In genomic region chr2:216796096-216796840, GRCh38 we compare ENCODE assay signal across 17 cellular contexts.
"Had no signal": no experiment of that assay in that cellular context is flagged by ENCODE, and none has a peak within 500 bp of the region (broad histone marks: within the 10 kb centered on the region; RNA-seq: fewer than 3 reads in every experiment).

No MANE protein-coding gene starts in this region.

- H3K9me3 ChIP-seq: adrenal gland, esophagus muscularis mucosa, ovary had no signal

- H3K36me3 ChIP-seq: adrenal gland, brain microvascular endothelial cell, esophagus muscularis mucosa, neural progenitor cell, ovary had no signal

- DNase-seq: activated CD4-positive, alpha-beta T cell treated with anti-CD3 and anti-CD28 coated beads, Interleukin-2, amount 10 ng/mL, durations not matched to agents 7 days and 5 days; activated CD4-positive, CD25-positive, alpha-beta regulatory T cell; activated CD8-positive, alpha-beta memory T cell treated with anti-CD3 and anti-CD28 coated beads for 24 hours; activated naive CD4-positive, alpha-beta T cell treated with anti-CD3 and anti-CD28 coated beads, Interleukin-2, amount 10 ng/mL, durations not matched to agents 7 days and 5 days; adrenal gland; brain microvascular endothelial cell; foreskin fibroblast; head of caudate nucleus; islet precursor cell; left ventricle myocardium superior; ovary; stimulated activated CD4-positive, alpha-beta T cell treated with anti-CD3 and anti-CD28 coated beads, Interleukin-4, amount 100 ng/mL, for 24 hours; T-cell; T1000 had no signal

- H3K4me3 ChIP-seq: adrenal gland, esophagus muscularis mucosa, neural progenitor cell, ovary, SK-N-MC had no signal

- H3K27ac ChIP-seq: brain microvascular endothelial cell, esophagus muscularis mucosa, neural progenitor cell, ovary, SK-N-MC had no signal

- H3K27me3 ChIP-seq: adrenal gland, brain microvascular endothelial cell, esophagus muscularis mucosa, neural progenitor cell, ovary had no signal
